8 cellular contexts compared by ENCODE assay signal in the genomic region with DNA sequence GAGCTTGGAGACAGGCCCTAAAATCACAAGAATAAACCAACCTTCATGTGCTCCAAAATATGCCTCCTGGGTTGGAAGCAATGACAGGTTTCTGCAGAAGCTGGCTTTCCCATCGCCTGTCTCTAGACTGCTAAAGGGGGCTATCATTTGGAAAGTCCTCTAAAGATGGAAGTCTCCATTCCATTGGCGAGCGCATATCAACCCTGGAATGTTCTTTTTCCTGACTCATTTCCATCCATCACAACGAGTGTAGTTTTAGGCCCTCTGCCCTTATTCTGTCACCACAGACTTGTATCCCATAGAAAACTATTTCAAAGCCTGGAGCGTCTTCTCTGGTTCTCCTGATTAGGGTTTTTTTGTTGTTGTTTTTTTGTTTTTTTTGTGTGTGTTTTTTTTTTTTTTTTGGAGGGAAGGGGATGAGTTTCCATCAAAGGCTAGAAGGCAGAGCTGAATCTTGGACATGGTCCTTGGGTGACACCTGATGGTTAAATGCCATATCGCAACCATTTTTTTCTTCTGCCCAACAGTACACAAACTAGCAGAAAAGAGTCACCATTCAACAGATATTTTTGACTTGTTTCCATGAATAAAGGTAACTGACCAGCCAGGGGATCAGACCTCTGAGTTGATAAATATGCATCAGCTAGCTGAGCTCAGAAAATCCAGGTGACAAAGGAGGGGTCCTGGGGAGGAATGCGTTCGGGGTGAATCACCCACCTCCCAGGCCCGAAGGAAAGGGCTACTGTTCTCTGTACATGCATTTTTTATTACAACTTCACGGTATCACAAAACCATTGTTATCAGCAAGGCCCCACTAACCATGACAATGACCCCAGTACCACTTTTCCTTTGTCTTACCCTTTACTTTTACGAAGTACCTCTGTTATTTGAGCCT. TPM values are rescaled to one million over a fixed set of nuclear protein-coding genes. Genes with fewer than 3 reads are reported as not detected.
DNase-seq lines count a peak whose midpoint lies in the region; ATAC-seq lines count a peak whose summit lies in the region.

No MANE protein-coding gene starts in this region.

- DNase-seq in DMS 273 (lab: John Stamatoyannopoulos, UW; ENCODE audit: unreplicated experiment) (peak; percentile 24), DMS 273 treated with DMSO at 0.1 percent for 48 hours (lab: John Stamatoyannopoulos, UW) (no peak), HT1080 (ENCODE audit: low read depth) (peak; percentile 71), OCI-M2 (lab: John Stamatoyannopoulos, UW; ENCODE audit: unreplicated experiment) (peak; percentile 2), epidermal melanocyte (ENCODE audit: insufficient read length, low spot score) (peak; percentile 71), mucosa of gallbladder (ENCODE audit: low spot score) (peak; percentile 37)
- DNase-seq in activated naive CD4-positive, alpha-beta T cell (lab: John Stamatoyannopoulos, UW): no peak

- ATAC-seq in HG03139 (IDR thresholded peaks at IDR 0.05; ENCODE audit: unreplicated experiment): no peak

RNA-seq across cellular contexts. Expression of gene KCNA5, which starts 40.5 kb away (rescaled TPM):
- total RNA-seq in HT1080 (2014; rRNA removed; shearing (Covaris generic)): not detected in 2 replicates
- polyA plus RNA-seq in HT1080 (2015; cell fraction: cytosol; rRNA removed): not detected in 2 replicates
- not detected in 2 replicates for polyA plus RNA-seq in HT1080 (2015; cell fraction: nucleus; rRNA removed)
- 1.4 TPM for total RNA-seq in mucosa of gallbladder

Comparison
In these comparisons a context has a peak if more than half of its experiments do, and no peak if none do; other contexts are left out.
1. DNase-seq: peak in DMS 273 (single experiment), HT1080 (single experiment), OCI-M2 (single experiment), epidermal melanocyte (single experiment) and mucosa of gallbladder (single experiment); none in DMS 273 treated with DMSO at 0.1 percent for 48 hours (single experiment) and activated naive CD4-positive, alpha-beta T cell (0 of 4).